Comparison of ENCODE assay signal across 30 cellular contexts in the genomic region with DNA sequence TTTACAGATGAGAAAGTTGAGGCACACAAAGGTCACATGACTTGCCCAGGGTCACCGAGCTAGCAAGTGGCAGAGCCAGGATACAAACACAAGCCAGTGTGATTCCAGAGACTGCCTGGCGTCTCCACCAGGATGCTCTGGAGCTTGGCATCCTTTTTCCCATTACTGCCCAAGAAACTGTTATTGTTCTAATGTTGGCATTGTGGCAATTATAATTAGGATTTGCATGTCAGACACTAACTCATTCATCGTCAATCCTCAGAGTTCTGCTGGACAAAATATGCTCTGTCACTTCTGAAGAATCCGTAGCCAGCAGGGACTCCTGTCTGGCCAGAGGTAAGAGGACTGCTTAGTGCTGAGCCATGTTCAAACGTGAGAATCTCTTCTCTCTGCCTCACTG.
"Had no signal": no experiment of that assay in that cellular context is flagged by ENCODE, and none has a peak within 500 bp of the region (broad histone marks: within the 10 kb centered on the region; RNA-seq: fewer than 3 reads in every experiment).

No MANE protein-coding gene starts in this region.

- H3K4me1 ChIP-seq: ascending aorta, breast epithelium had no signal

- H3K9me3 ChIP-seq: ascending aorta, breast epithelium, heart left ventricle had no signal

- H3K4me3 ChIP-seq: ascending aorta, breast epithelium, cardiac muscle cell, coronary artery, dorsolateral prefrontal cortex, heart left ventricle had no signal

- H3K27ac ChIP-seq: ascending aorta, breast epithelium, cardiac muscle cell, coronary artery, heart left ventricle, VCaP had no signal

- H3K27me3 ChIP-seq: ascending aorta, cardiac muscle cell, dorsolateral prefrontal cortex had no signal

- ATAC-seq: activated CD8-positive, alpha-beta memory T cell treated with anti-CD3 and anti-CD28 coated beads, Interleukin-2, amount 10 ng/mL, durations not matched to agents 7 days and 5 days; activated CD8-positive, alpha-beta T cell treated with anti-CD3 and anti-CD28 coated beads, Interleukin-2, amount 10 ng/mL, durations not matched to agents 7 days and 5 days; activated naive CD4-positive, alpha-beta T cell treated with anti-CD3 and anti-CD28 coated beads, Interleukin-2, amount 50 U/mL, for 72 hours; esophagus mucosa; heart left ventricle; T-helper 17 cell; WTC11 had no signal

- DNase-seq: activated CD4-positive, alpha-beta memory T cell treated with anti-CD3 and anti-CD28 coated beads for 36 hours; activated CD4-positive, alpha-beta T cell treated with anti-CD3 and anti-CD28 coated beads for 48 hours; activated CD8-positive, alpha-beta memory T cell treated with anti-CD3 and anti-CD28 coated beads, Interleukin-2, amount 10 ng/mL, durations not matched to agents 7 days and 5 days; activated CD8-positive, alpha-beta memory T cell treated with anti-CD3 and anti-CD28 coated beads, Interleukin-2, amount 50 U/mL, for 4 hours; activated CD8-positive, alpha-beta T cell treated with anti-CD3 and anti-CD28 coated beads, Interleukin-2, amount 10 ng/mL, durations not matched to agents 7 days and 5 days; activated gamma-delta T cell; activated naive CD4-positive, alpha-beta T cell; activated naive CD4-positive, alpha-beta T cell treated with anti-CD3 and anti-CD28 coated beads, Interleukin-2, amount 10 ng/mL, durations not matched to agents 7 days and 5 days; activated naive CD8-positive, alpha-beta T cell treated with anti-CD3 and anti-CD28 coated beads, Interleukin-2, amount 10 ng/mL, durations not matched to agents 7 days and 5 days; activated T-cell treated with anti-CD3 and anti-CD28 coated beads, Interleukin-2, amount 50 U/mL, for 1 hour; activated T-cell treated with anti-CD3 and anti-CD28 coated beads, Interleukin-2, amount 50 U/mL, for 48 hours; central memory CD4-positive, alpha-beta T cell; dorsolateral prefrontal cortex; effector memory CD4-positive, alpha-beta T cell; endodermal cell; foreskin fibroblast; glutamatergic neuron; heart left ventricle; T-helper 1 cell; T-helper 17 cell; T1000 had no signal

- FAIRE-seq: frontal cortex had no signal

- H3K36me3 ChIP-seq: ascending aorta, breast epithelium, cardiac muscle cell, heart left ventricle had no signal
